18 cellular contexts compared by ENCODE assay signal in the genomic region with DNA sequence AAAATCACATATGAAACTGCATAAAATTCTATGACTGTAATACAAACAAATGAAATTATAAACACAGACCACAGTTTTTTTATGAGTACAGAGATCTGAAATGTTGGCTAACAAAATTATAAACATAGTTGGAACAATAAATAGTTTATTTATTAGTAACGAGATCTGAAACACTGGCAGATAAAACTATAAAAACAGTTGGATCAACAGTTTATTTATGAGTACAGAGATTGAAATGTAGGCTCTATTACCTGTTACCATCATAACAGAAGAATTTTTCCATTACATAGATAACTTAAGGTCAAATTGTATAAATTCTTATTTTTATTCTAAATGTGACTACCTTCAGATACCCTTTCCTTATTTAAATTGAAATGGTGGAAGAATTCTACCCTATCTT. TPM values are rescaled to one million over a fixed set of nuclear protein-coding genes. Genes with fewer than 3 reads are reported as not detected.
DNase-seq lines count a peak whose midpoint lies in the region; ATAC-seq and TF ChIP-seq lines count a peak whose summit lies in the region.
"Had no signal": no experiment of that assay in that cellular context is flagged by ENCODE, and none has a peak within 500 bp of the region (broad histone marks: within the 10 kb centered on the region; RNA-seq: fewer than 3 reads in every experiment).

No MANE protein-coding gene starts in this region.

- H3K4me1 ChIP-seq in HEK293 (ENCODE audit: control insufficient read depth, insufficient read depth, low read length), result peaks cover 3% of the 10 kb centered on the region; the same call in 1 of the 2 replicates

- H3K27ac ChIP-seq in C4-2B (peak overlapping the region; percentile 55), HEK293 (ENCODE audit: extremely low read depth, low read depth, low read length) (no peak overlapping the region), SU-DHL-6 (ENCODE audit: low read depth, low read length) (peak overlapping the region; percentile 78)

- no peak overlapping the region for H2AFZ ChIP-seq in SU-DHL-6 (ENCODE audit: low read depth, low read length, severe bottlenecking)

- peak; percentile 55 for DNase-seq in M059J (ENCODE audit: low read depth)
- no peak for DNase-seq in AG20443 (ENCODE audit: low spot score)
- no peak for DNase-seq in NAMALWA (ENCODE audit: low spot score)
- DNase-seq in NCI-H1092 (lab: John Stamatoyannopoulos, UW), result no peak
- DNase-seq: ACHN; AML-193; Calu3; CD4-positive, alpha-beta memory T cell; DMS79 treated with DMSO at 0.1 percent for 48 hours; EL; HFFc6; KBM-7 had no signal

- peak overlapping the region; percentile 12; the same call in 1 of the 2 replicates for H3K9ac ChIP-seq in SU-DHL-6 (ENCODE audit: low read length)

- no peaks in the 10 kb centered on the region for H3K9me3 ChIP-seq in HEK293 (ENCODE audit: control insufficient read depth, insufficient read depth, low read depth, low read length)
- no peaks in the 10 kb centered on the region for H3K9me3 ChIP-seq in SU-DHL-6 (ENCODE audit: insufficient read depth, low read length)
- H3K9me3 ChIP-seq: HAP-1 had no signal

- CTCF ChIA-PET in HEK293 (lab: Yijun Ruan, JAX), result no interaction called here

- peak overlapping the region; percentile 63 for H3K4me2 ChIP-seq in SU-DHL-6 (ENCODE audit: low read depth, low read length, poor library complexity, severe bottlenecking)

- H3K36me3 ChIP-seq in HEK293 (ENCODE audit: control insufficient read depth in 2 of 2, insufficient read depth in 1 of 2, low read length in 2 of 2), result peaks cover 0 to 2% of the 10 kb centered on the region in 2 experiments; a peak in 1 of 3 replicates
- H3K36me3 ChIP-seq in SU-DHL-6 (ENCODE audit: low read length), result 0 out of 2 replicates have a peak, but pooled peaks cover 5% of the 10 kb centered on the region

- H3K79me2 ChIP-seq in SU-DHL-6 (ENCODE audit: insufficient read depth, low read length), result peaks cover 98% of the 10 kb centered on the region

- H3K27me3 ChIP-seq in SU-DHL-6 (ENCODE audit: low read length), result no peaks in the 10 kb centered on the region

- no peak overlapping the region for H3K4me3 ChIP-seq in HEK293 (ENCODE audit: low read depth, low read length)
- H3K4me3 ChIP-seq in SU-DHL-6 (ENCODE audit: insufficient read depth, low read length, poor library complexity, severe bottlenecking), result peak overlapping the region; percentile 17
- H3K4me3 ChIP-seq: GM12878, HAP-1 had no signal

- no peak for ATAC-seq in HG03378 (IDR thresholded peaks at IDR 0.05; ENCODE audit: unreplicated experiment)
- ATAC-seq: GM12878 had no signal

- H3F3A ChIP-seq in SU-DHL-6 (ENCODE audit: insufficient read depth), result peaks cover 64% of the 10 kb centered on the region

- no peak for TF ChIP-seq CTCF in C4-2B (conservative IDR thresholded peaks at IDR 0.05)
- no peak for TF ChIP-seq CTCF in HEK293 (tag by site-specific recombination; IDR thresholded peaks at IDR 0.05)
- TF ChIP-seq CTCF in SU-DHL-6 (IDR thresholded peaks at IDR 0.05; ENCODE audit: insufficient read depth, low read length, poor library complexity, severe bottlenecking), result no peak

- POLR2A ChIA-PET in HEK293 (lab: Yijun Ruan, JAX), result no interaction called here

- H4K20me1 ChIP-seq in SU-DHL-6 (ENCODE audit: low read depth, low read length), result peaks cover 5% of the 10 kb centered on the region; the same call in 1 of the 2 replicates

- H3K9me2 ChIP-seq in SU-DHL-6 (replicated peaks; ENCODE audit: insufficient read depth, low read length), result no peaks in the 10 kb centered on the region

TF ChIP-seq in HEK293, 187 proteins besides CTCF, POLR2A, EP300 and RAD21:
- TF ChIP-seq ZNF16 (tag by site-specific recombination; IDR thresholded peaks at IDR 0.05; ENCODE audit: low read depth), result no peak
- TF ChIP-seq, protein P1, sequence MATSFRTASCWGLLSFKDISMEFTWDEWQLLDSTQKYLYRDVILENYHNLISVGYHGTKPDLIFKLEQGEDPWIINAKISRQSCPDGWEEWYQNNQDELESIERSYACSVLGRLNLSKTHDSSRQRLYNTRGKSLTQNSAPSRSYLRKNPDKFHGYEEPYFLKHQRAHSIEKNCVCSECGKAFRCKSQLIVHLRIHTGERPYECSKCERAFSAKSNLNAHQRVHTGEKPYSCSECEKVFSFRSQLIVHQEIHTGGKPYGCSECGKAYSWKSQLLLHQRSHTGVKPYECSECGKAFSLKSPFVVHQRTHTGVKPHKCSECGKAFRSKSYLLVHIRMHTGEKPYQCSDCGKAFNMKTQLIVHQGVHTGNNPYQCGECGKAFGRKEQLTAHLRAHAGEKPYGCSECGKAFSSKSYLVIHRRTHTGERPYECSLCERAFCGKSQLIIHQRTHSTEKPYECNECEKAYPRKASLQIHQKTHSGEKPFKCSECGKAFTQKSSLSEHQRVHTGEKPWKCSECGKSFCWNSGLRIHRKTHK (tag by site-specific recombination; IDR thresholded peaks at IDR 0.05), result no peak
- no peak for TF ChIP-seq ZNF830 (tag by site-specific recombination; IDR thresholded peaks at IDR 0.05; ENCODE audit: low read depth)
- peak; percentile 16; the same call in 1 of the 2 replicates for TF ChIP-seq SCRT2 (tag by site-specific recombination; IDR thresholded peaks at IDR 0.05)
- TF ChIP-seq, protein P2, sequence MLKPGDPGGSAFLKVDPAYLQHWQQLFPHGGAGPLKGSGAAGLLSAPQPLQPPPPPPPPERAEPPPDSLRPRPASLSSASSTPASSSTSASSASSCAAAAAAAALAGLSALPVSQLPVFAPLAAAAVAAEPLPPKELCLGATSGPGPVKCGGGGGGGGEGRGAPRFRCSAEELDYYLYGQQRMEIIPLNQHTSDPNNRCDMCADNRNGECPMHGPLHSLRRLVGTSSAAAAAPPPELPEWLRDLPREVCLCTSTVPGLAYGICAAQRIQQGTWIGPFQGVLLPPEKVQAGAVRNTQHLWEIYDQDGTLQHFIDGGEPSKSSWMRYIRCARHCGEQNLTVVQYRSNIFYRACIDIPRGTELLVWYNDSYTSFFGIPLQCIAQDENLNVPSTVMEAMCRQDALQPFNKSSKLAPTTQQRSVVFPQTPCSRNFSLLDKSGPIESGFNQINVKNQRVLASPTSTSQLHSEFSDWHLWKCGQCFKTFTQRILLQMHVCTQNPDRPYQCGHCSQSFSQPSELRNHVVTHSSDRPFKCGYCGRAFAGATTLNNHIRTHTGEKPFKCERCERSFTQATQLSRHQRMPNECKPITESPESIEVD (tag by site-specific recombination; IDR thresholded peaks at IDR 0.05), result 0 out of 2 replicates have a peak, but pooled peaks have one; percentile 40
- TF ChIP-seq ZXDB (tag by site-specific recombination; IDR thresholded peaks at IDR 0.05), result no peak
- TF ChIP-seq ZNF341 (tag by site-specific recombination; IDR thresholded peaks at IDR 0.05; ENCODE audit: low read depth), result no peak
- TF ChIP-seq GLI2 (tag by site-specific recombination; IDR thresholded peaks at IDR 0.05; ENCODE audit: borderline replicate concordance, low read depth), result no peak
- TF ChIP-seq, protein P3, sequence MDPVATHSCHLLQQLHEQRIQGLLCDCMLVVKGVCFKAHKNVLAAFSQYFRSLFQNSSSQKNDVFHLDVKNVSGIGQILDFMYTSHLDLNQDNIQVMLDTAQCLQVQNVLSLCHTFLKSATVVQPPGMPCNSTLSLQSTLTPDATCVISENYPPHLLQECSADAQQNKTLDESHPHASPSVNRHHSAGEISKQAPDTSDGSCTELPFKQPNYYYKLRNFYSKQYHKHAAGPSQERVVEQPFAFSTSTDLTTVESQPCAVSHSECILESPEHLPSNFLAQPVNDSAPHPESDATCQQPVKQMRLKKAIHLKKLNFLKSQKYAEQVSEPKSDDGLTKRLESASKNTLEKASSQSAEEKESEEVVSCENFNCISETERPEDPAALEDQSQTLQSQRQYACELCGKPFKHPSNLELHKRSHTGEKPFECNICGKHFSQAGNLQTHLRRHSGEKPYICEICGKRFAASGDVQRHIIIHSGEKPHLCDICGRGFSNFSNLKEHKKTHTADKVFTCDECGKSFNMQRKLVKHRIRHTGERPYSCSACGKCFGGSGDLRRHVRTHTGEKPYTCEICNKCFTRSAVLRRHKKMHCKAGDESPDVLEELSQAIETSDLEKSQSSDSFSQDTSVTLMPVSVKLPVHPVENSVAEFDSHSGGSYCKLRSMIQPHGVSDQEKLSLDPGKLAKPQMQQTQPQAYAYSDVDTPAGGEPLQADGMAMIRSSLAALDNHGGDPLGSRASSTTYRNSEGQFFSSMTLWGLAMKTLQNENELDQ (tag by site-specific recombination; IDR thresholded peaks at IDR 0.05; ENCODE audit: low read depth), result no peak
- TF ChIP-seq, protein P4, sequence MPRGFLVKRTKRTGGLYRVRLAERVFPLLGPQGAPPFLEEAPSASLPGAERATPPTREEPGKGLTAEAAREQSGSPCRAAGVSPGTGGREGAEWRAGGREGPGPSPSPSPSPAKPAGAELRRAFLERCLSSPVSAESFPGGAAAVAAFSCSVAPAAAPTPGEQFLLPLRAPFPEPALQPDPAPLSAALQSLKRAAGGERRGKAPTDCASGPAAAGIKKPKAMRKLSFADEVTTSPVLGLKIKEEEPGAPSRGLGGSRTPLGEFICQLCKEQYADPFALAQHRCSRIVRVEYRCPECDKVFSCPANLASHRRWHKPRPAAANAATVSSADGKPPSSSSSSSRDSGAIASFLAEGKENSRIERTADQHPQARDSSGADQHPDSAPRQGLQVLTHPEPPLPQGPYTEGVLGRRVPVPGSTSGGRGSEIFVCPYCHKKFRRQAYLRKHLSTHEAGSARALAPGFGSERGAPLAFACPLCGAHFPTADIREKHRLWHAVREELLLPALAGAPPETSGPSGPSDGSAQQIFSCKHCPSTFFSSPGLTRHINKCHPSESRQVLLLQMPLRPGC (tag by site-specific recombination; IDR thresholded peaks at IDR 0.05), result no peak
- no peak for TF ChIP-seq ZNF654 (tag by site-specific recombination; IDR thresholded peaks at IDR 0.05; ENCODE audit: low read depth)

RNA-seq across cellular contexts. Expression of a gene that starts 14.5 kb away (rescaled TPM):
- total RNA-seq in M059J (2014; rRNA removed; shearing (Covaris generic)), result 20.0 and 25.4 TPM in 2 replicates
